Comparison of ENCODE assay signal across 17 cellular contexts in the genomic region with DNA sequence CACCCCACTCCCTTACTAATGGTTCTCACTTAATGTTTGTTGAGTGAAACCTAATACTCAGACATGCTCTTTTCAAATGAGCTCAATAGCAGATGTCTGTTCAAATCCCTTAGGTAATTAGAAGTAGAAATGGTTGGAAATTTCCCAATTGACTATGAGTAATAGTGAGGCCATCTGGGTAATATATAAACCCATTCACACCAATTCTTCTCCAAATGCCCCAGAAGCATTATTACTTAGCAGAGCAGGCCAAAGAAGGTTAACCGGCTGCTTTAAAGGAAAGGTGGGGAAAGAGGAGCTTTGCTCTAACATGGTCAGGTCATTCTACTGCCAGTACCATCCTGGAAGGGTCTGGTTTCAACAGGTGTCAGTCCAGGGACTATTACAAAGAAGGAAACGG.
DNase-seq lines count a peak whose midpoint lies in the region; ATAC-seq and TF ChIP-seq lines count a peak whose summit lies in the region.
"Had no signal": no experiment of that assay in that cellular context is flagged by ENCODE, and none has a peak within 500 bp of the region (broad histone marks: within the 10 kb centered on the region; RNA-seq: fewer than 3 reads in every experiment).

No MANE protein-coding gene starts in this region.

- H3K4me3 ChIP-seq in cardiac fibroblast (replicated peaks in 1 of 2; ENCODE audit: low read depth in 2 of 2, low read length in 2 of 2), result no peak overlapping the region

- DNase-seq in DMS 273 treated with DMSO at 0.1 percent for 48 hours (lab: John Stamatoyannopoulos, UW), result peak; percentile 90
- peak; percentile 80 for DNase-seq in M059J (ENCODE audit: low read depth)
- peak; percentile 57 to 79 for DNase-seq in cardiac fibroblast (ENCODE audit: low read depth in 2 of 2)
- peak; percentile 73 for DNase-seq in iris pigment epithelial cell (ENCODE audit: low read depth)
- DNase-seq in NCI-H1092 treated with DMSO at 0.1 percent for 48 hours (lab: John Stamatoyannopoulos, UW), result no peak
- DNase-seq: activated CD4-positive, alpha-beta T cell treated with anti-CD3 and anti-CD28 coated beads for 48 hours; activated T-cell treated with anti-CD3 and anti-CD28 coated beads, Interleukin-2, amount 50 U/mL, for 1 hour; immature natural killer cell; KBM-7; NCI-H526 treated with DMSO at 0.1 percent for 48 hours; posterior cingulate gyrus; SHP77; stimulated activated CD4-positive, alpha-beta T cell treated with anti-CD3 and anti-CD28 coated beads, Interleukin-15, amount 100 ng/mL, for 24 hours; T-helper 9 cell had no signal

- TF ChIP-seq CTCF in cardiac fibroblast (IDR thresholded peaks at IDR 0.05; ENCODE audit: low read depth, low read length), result no peak

- no peak for ATAC-seq in HG02840 (IDR thresholded peaks at IDR 0.05; ENCODE audit: low FRiP score, unreplicated experiment)
- no peak for ATAC-seq in HG03039 (IDR thresholded peaks at IDR 0.05; ENCODE audit: unreplicated experiment)
- no peak for ATAC-seq in HG03342 (IDR thresholded peaks at IDR 0.05; ENCODE audit: unreplicated experiment)
